Comparison of ENCODE assay signal across 12 cellular contexts in the genomic region with DNA sequence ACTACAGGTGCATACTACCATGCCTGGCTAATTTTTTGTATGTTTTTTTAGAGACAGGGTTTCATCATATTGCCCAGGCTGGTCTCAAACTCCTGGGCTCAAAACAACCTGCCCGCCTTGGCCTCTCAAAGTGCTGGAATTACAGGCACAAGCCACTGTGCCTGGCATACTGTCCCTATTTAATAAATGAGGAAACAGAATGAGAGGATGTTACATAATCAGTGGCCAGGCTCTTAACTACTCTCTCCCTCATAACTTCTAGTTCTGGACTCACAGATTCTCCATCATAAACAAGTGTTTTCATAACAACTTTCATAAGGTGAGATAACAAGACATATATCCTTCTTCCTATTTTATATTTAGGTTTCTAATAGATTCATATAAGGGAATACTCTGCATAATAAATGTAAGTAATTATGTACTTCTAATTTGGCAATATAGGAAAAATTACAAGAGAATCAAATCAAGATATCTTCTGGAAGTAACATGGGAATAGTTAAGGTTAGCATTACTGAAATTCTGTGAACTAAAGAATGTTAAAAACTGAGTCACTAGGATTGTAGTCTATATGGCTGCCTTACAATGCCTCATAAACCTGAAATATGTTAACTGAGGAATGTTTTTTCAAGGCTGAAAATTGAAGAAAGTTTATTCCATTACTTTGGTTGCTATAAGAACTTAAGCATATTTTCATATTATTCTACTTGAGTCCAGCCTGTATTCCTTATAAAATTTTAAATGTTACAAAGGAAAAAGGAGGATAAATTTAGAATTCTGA.
"Had no signal": no experiment of that assay in that cellular context is flagged by ENCODE, and none has a peak within 500 bp of the region (broad histone marks: within the 10 kb centered on the region; RNA-seq: fewer than 3 reads in every experiment).

No MANE protein-coding gene starts in this region.

- FAIRE-seq: small intestine had no signal

- H3K9me3 ChIP-seq: tibial artery had no signal

- ATAC-seq: activated CD4-positive, CD25-positive, alpha-beta regulatory T cell treated with anti-CD3 and anti-CD28 coated beads, Interleukin-2, amount 50 U/mL, for 24 hours; left colon; naive thymus-derived CD4-positive, alpha-beta T cell; stimulated activated memory B cell treated with anti-CD40 and anti-IgM and Interleukin-4, amounts not matched to agents 10 μg/mL and 1 μg/mL and 100 μg/mL, for 72 hours had no signal

- H3K4me3 ChIP-seq: tibial artery had no signal

- H3K4me1 ChIP-seq: tibial artery had no signal

- H3K27ac ChIP-seq: tibial artery had no signal

- H3K27me3 ChIP-seq: tibial artery had no signal

- DNase-seq: activated naive CD4-positive, alpha-beta T cell treated with anti-CD3 and anti-CD28 coated beads, Interleukin-2, amount 10 ng/mL, durations not matched to agents 7 days and 5 days; glutamatergic neuron; immature natural killer cell; left colon; mammary epithelial cell; naive thymus-derived CD4-positive, alpha-beta T cell; posterior cingulate gyrus; right cardiac atrium; small intestine; tibial artery had no signal
